ENCODE assay signal across 8 cellular contexts in genomic region chr11:5808500-5809121, GRCh38. TPM values are rescaled to one million over a fixed set of nuclear protein-coding genes. Genes with fewer than 3 reads are reported as not detected.
DNase-seq lines count a peak whose midpoint lies in the region; ATAC-seq and TF ChIP-seq lines count a peak whose summit lies in the region.

Gene OR52N2, plus strand, starts transcription at chr11:5808924. Its CDS starts 11,412 bp downstream, at chr11:5820336.

- TF ChIP-seq RAD21 in liver (IDR thresholded peaks at IDR 0.05): peak; percentile 94 to 97

- peaks cover 2 to 13% (median 7%) of the 10 kb centered on the region in 4 donors for H3K4me1 ChIP-seq in liver (ENCODE audit: control insufficient read depth in 4 of 4, insufficient read depth in 4 of 4, low read length in 3 of 4)

- DNase-seq in GM13976 (ENCODE audit: low spot score) (peak; percentile 26), NCI-H2107 treated with DMSO at 0.1 percent for 48 hours (lab: John Stamatoyannopoulos, UW; ENCODE audit: unreplicated experiment) (peak; percentile 9)
- DNase-seq in activated CD4-positive, alpha-beta T cell treated with anti-CD3 and anti-CD28 coated beads for 36 hours: peak; percentile 82
- peak; percentile 75 for DNase-seq in stimulated activated CD4-positive, alpha-beta T cell treated with anti-CD3 and anti-CD28 coated beads, Interleukin-4, amount 100 ng/mL, for 24 hours

- H3K9me3 Mint-ChIP-seq in activated CD4-positive, alpha-beta T cell treated with anti-CD3 and anti-CD28 coated beads for 36 hours (ENCODE audit: low read depth): peaks cover 6% of the 10 kb centered on the region
- peaks cover 11% of the 10 kb centered on the region for H3K9me3 Mint-ChIP-seq in dendritic cell treated with granulocyte-macrophage colony-stimulating factor and Interleukin-4, amounts not matched to agents 40 ng/mL and 50 ng/mL, for 4 days

- H3K27me3 ChIP-seq in liver (ENCODE audit: control insufficient read depth in 4 of 4, insufficient read depth in 4 of 4, low read length in 3 of 4): peaks cover 0 to 3% (median 0%) of the 10 kb centered on the region in 4 donors

- intact Hi-C loops in activated CD4-positive, alpha-beta T cell treated with anti-CD3 and anti-CD28 coated beads for 36 hours (cut with DNase I, micrococcal nuclease): loop anchor here (1.0 to 10.0 kb wide), 7 partner anchors 124 to 1174 kb away; partner anchors contain the start of gene OR51D1 (in 2 of the 2)
- intact Hi-C loops in dendritic cell treated with granulocyte-macrophage colony-stimulating factor and Interleukin-4, amounts not matched to agents 40 ng/mL and 50 ng/mL, for 4 days (cut with micrococcal nuclease): loop anchor here (1.0 to 10.0 kb wide), 5 partner anchors 208 to 1174 kb away; partner anchors contain the start of genes OR51D1 and OR51V1

- peak within 1 kb of the TSS; percentile 23 for H3K27ac Mint-ChIP-seq in activated CD4-positive, alpha-beta T cell treated with anti-CD3 and anti-CD28 coated beads for 36 hours
- H3K27ac Mint-ChIP-seq in dendritic cell treated with granulocyte-macrophage colony-stimulating factor and Interleukin-4, amounts not matched to agents 40 ng/mL and 50 ng/mL, for 4 days: peak within 1 kb of the TSS; percentile 22

- WGBS in liver: 15% methylated on average over 24 of the region's 24 CpGs

- no peak within 1 kb of the TSS for H3K27ac ChIP-seq in 22Rv1
- no peak within 1 kb of the TSS for H3K27ac ChIP-seq in liver (ENCODE audit: low read depth in 1 of 2, low read length in 2 of 2)

- no peaks in the 10 kb centered on the region for H3K36me3 Mint-ChIP-seq in activated CD4-positive, alpha-beta T cell treated with anti-CD3 and anti-CD28 coated beads for 36 hours (ENCODE audit: low read depth)
- H3K36me3 Mint-ChIP-seq in dendritic cell treated with granulocyte-macrophage colony-stimulating factor and Interleukin-4, amounts not matched to agents 40 ng/mL and 50 ng/mL, for 4 days (ENCODE audit: low read depth): no peaks in the 10 kb centered on the region

- peaks cover 0 to 1% (median 0%) of the 10 kb centered on the region in 4 donors for H3K9me3 ChIP-seq in liver (ENCODE audit: control insufficient read depth in 4 of 4, low read length in 3 of 4)

- H3K36me3 ChIP-seq in liver (ENCODE audit: control insufficient read depth in 4 of 4, insufficient read depth in 3 of 4, low read depth in 1 of 4, low read length in 3 of 4): no peaks in the 10 kb centered on the region

- CTCF ChIA-PET in activated CD4-positive, alpha-beta T cell treated with anti-CD3 and anti-CD28 coated beads for 36 hours (lab: Charles Lee): interaction anchor here (1.7 to 2.1 kb wide), 3 partner anchors 208 to 338 kb away, joined by 5 to 17 read pairs (median 6); no protein-coding TSS in a partner anchor

- peaks cover 8% of the 10 kb centered on the region for H3K4me1 Mint-ChIP-seq in activated CD4-positive, alpha-beta T cell treated with anti-CD3 and anti-CD28 coated beads for 36 hours
- H3K4me1 Mint-ChIP-seq in dendritic cell treated with granulocyte-macrophage colony-stimulating factor and Interleukin-4, amounts not matched to agents 40 ng/mL and 50 ng/mL, for 4 days (ENCODE audit: low read depth): peaks cover 12% of the 10 kb centered on the region

- peak within 1 kb of the TSS in 1 of 2 donors; percentile 45 for H3K9ac ChIP-seq in liver (ENCODE audit: low read depth in 1 of 2, low read length in 2 of 2)

- POLR2A ChIA-PET in activated CD4-positive, alpha-beta T cell treated with anti-CD3 and anti-CD28 coated beads for 36 hours (lab: Charles Lee): no interaction called here

- TF ChIP-seq CTCF in 22Rv1 (IDR thresholded peaks at IDR 0.05): peak; percentile 77
- peak; percentile 83 for TF ChIP-seq CTCF in GM13976 (IDR thresholded peaks at IDR 0.05; ENCODE audit: borderline replicate concordance, control extremely low read depth, extremely low read depth, insufficient read depth, missing control alignments)
- peak; percentile 87 for TF ChIP-seq CTCF in liver (IDR thresholded peaks at IDR 0.05; ENCODE audit: low read depth, low read length, missing input control)

- peaks cover 16% of the 10 kb centered on the region for H3K27me3 Mint-ChIP-seq in activated CD4-positive, alpha-beta T cell treated with anti-CD3 and anti-CD28 coated beads for 36 hours
- no peaks in the 10 kb centered on the region for H3K27me3 Mint-ChIP-seq in dendritic cell treated with granulocyte-macrophage colony-stimulating factor and Interleukin-4, amounts not matched to agents 40 ng/mL and 50 ng/mL, for 4 days

- H3K4me3 Mint-ChIP-seq in activated CD4-positive, alpha-beta T cell treated with anti-CD3 and anti-CD28 coated beads for 36 hours: peak within 1 kb of the TSS; percentile 79
- H3K4me3 Mint-ChIP-seq in dendritic cell treated with granulocyte-macrophage colony-stimulating factor and Interleukin-4, amounts not matched to agents 40 ng/mL and 50 ng/mL, for 4 days: peak within 1 kb of the TSS; percentile 73

- ATAC-seq in HG02885 (IDR thresholded peaks at IDR 0.05; ENCODE audit: poor library complexity, unreplicated experiment): peak; percentile 94
- ATAC-seq in activated CD4-positive, alpha-beta T cell treated with anti-CD3 and anti-CD28 coated beads for 36 hours: peak; percentile 92

- peak within 1 kb of the TSS; percentile 32 to 65 (median 35) for H3K4me3 ChIP-seq in liver (ENCODE audit: low read depth in 1 of 3, low read length in 3 of 3)

- in situ Hi-C loops in GM13976 (cut with MboI; ENCODE audit: low sequenced_read_pairs, unreplicated experiment): loop anchor here (10.0 kb wide), 1 partner anchor 204 kb away; no protein-coding TSS in a partner anchor

TF ChIP-seq in liver, 16 proteins besides CTCF, POLR2A, EP300 and RAD21:
- peak; percentile 17 for TF ChIP-seq YY1 (IDR thresholded peaks at IDR 0.05)
- TF ChIP-seq EGR1 (IDR thresholded peaks at IDR 0.05; ENCODE audit: low read depth in 2 of 2): no peak
- no peak for TF ChIP-seq GABPA (IDR thresholded peaks at IDR 0.05 in 1 of 2, conservative IDR thresholded peaks at IDR 0.05 in 1 of 2)

RNA-seq across cellular contexts. Expression of gene OR52N2, which starts in this region (rescaled TPM):
- total RNA-seq in activated CD4-positive, alpha-beta T cell treated with anti-CD3 and anti-CD28 coated beads for 36 hours: not detected
- total RNA-seq in liver: not detected
- polyA plus RNA-seq in liver: not detected

Comparison
In these comparisons a context has a peak if more than half of its experiments do, and no peak if none do; other contexts are left out.
1. Peak in DNase-seq and ATAC-seq in activated CD4-positive, alpha-beta T cell treated with anti-CD3 and anti-CD28 coated beads for 36 hours; RNA of the gene not detected or under 1 TPM.
2. DNase-seq: peak in every context shown above with its lines; median percentile 82 in activated CD4-positive, alpha-beta T cell treated with anti-CD3 and anti-CD28 coated beads for 36 hours; 75 in stimulated activated CD4-positive, alpha-beta T cell treated with anti-CD3 and anti-CD28 coated beads, Interleukin-4, amount 100 ng/mL, for 24 hours; 26 in GM13976; 9 in NCI-H2107 treated with DMSO at 0.1 percent for 48 hours.